Comparison of ENCODE assay signal across 15 cellular contexts in genomic region chr12:70853326-70853725, GRCh38.
DNase-seq lines count a peak whose midpoint lies in the region; ATAC-seq, FAIRE-seq and TF ChIP-seq lines count a peak whose summit lies in the region.
"Had no signal": no experiment of that assay in that cellular context is flagged by ENCODE, and none has a peak within 500 bp of the region (broad histone marks: within the 10 kb centered on the region; RNA-seq: fewer than 3 reads in every experiment).

No MANE protein-coding gene starts in this region.

- 80% methylated on average over 3 of the region's 3 CpGs for WGBS in smooth muscle cell (ENCODE audit: low lambda C conversion rate)

- H3K36me3 Mint-ChIP-seq in natural killer cell treated with Interleukin-12 subunit alpha and Interleukin-12 subunit beta and Interleukin-15 and Interleukin-18, amount 100 ng/mL, for 72 hours: no peaks in the 10 kb centered on the region

- H3F3A ChIP-seq in smooth muscle cell (ENCODE audit: low read depth): no peaks in the 10 kb centered on the region

- H3K4me2 ChIP-seq in smooth muscle cell: peak overlapping the region; percentile 23

- no peak overlapping the region for H3K9ac ChIP-seq in smooth muscle cell (ENCODE audit: low read depth)

- H3K27me3 ChIP-seq in left ventricle myocardium inferior (ENCODE audit: low read depth) (no peaks in the 10 kb centered on the region), smooth muscle cell (ENCODE audit: low read depth) (no peaks in the 10 kb centered on the region), dorsolateral prefrontal cortex (no peaks in the 10 kb centered on the region)

- intact Hi-C loops in left ventricle myocardium inferior (cut with micrococcal nuclease): no loop called here
- intact Hi-C loops in dorsolateral prefrontal cortex (cut with DNase I): loop anchor here in 1 of 2 donors (10.0 kb wide), 1 partner anchor 969 kb away; no protein-coding TSS in a partner anchor

- no peaks in the 10 kb centered on the region for H3K9me3 ChIP-seq in left ventricle myocardium inferior (replicated peaks)
- no peaks in the 10 kb centered on the region for H3K9me3 ChIP-seq in smooth muscle cell (replicated peaks; ENCODE audit: low read depth)

- H3K9me3 Mint-ChIP-seq in natural killer cell treated with Interleukin-12 subunit alpha and Interleukin-12 subunit beta and Interleukin-15 and Interleukin-18, amount 100 ng/mL, for 72 hours: no peaks in the 10 kb centered on the region
- H3K9me3 Mint-ChIP-seq: activated naive CD8-positive, alpha-beta T cell treated with anti-CD3 and anti-CD28 coated beads, Interleukin-2, amount 50 U/mL, for 24 hours had no signal

- H3K4me3 ChIP-seq in astrocyte of the cerebellum (ENCODE audit: low read depth, low read length) (no peak overlapping the region), left ventricle myocardium inferior (no peak overlapping the region), smooth muscle cell (no peak overlapping the region), dorsolateral prefrontal cortex (no peak overlapping the region)

- in situ Hi-C loops in astrocyte of the cerebellum (cut with HindIII; ENCODE audit: low sequenced_read_pairs): no loop called here

- peak overlapping the region; percentile 20 for H3K27ac ChIP-seq in left ventricle myocardium inferior (replicated peaks)
- H3K27ac ChIP-seq in smooth muscle cell (ENCODE audit: low read depth): no peak overlapping the region
- no peak overlapping the region for H3K27ac ChIP-seq in dorsolateral prefrontal cortex

- DNase-seq in GOT3 (lab: John Stamatoyannopoulos, UW) (peak; percentile 96), astrocyte of the cerebellum (ENCODE audit: low read depth) (peak; percentile 12), left ventricle myocardium inferior (no peak), smooth muscle cell (lab: John Stamatoyannopoulos, UW; ENCODE audit: unreplicated experiment) (no peak), dorsolateral prefrontal cortex (no peak), RCC 7860 (ENCODE audit: low spot score) (no peak)
- no peak for DNase-seq in natural killer cell treated with Interleukin-12 subunit alpha and Interleukin-12 subunit beta and Interleukin-15 and Interleukin-18, amount 100 ng/mL, for 72 hours (ENCODE audit: low spot score)
- DNase-seq: activated CD8-positive, alpha-beta memory T cell treated with anti-CD3 and anti-CD28 coated beads, Interleukin-2, amount 50 U/mL, for 4 hours; activated naive CD8-positive, alpha-beta T cell treated with anti-CD3 and anti-CD28 coated beads, Interleukin-2, amount 50 U/mL, for 24 hours; effector CD4-positive, alpha-beta T cell; hypothalamus; midbrain; NCI-H1436 treated with DMSO at 0.1 percent for 48 hours; SIG-M5 had no signal

- no peaks in the 10 kb centered on the region for H3K4me1 Mint-ChIP-seq in natural killer cell treated with Interleukin-12 subunit alpha and Interleukin-12 subunit beta and Interleukin-15 and Interleukin-18, amount 100 ng/mL, for 72 hours (ENCODE audit: low read depth in 2 of 2)
- H3K4me1 Mint-ChIP-seq: activated naive CD8-positive, alpha-beta T cell treated with anti-CD3 and anti-CD28 coated beads, Interleukin-2, amount 50 U/mL, for 24 hours had no signal

- no peaks in the 10 kb centered on the region for H3K79me2 ChIP-seq in smooth muscle cell (ENCODE audit: low read depth)

- TF ChIP-seq CTCF in astrocyte of the cerebellum (IDR thresholded peaks at IDR 0.05; ENCODE audit: low read depth, low read length, missing control alignments): no peak
- TF ChIP-seq CTCF in left ventricle myocardium inferior (IDR thresholded peaks at IDR 0.05; ENCODE audit: borderline replicate concordance): no peak
- no peak for TF ChIP-seq CTCF in smooth muscle cell (IDR thresholded peaks at IDR 0.05; ENCODE audit: borderline replicate concordance, insufficient read depth, poor library complexity, severe bottlenecking)
- no peak for TF ChIP-seq CTCF in dorsolateral prefrontal cortex (IDR thresholded peaks at IDR 0.05 in 54 of 56, conservative IDR thresholded peaks at IDR 0.05 in 2 of 56; ENCODE audit: low read depth in 1 of 56, partially characterized antibody in 56 of 56)

- no peaks in the 10 kb centered on the region for H4K20me1 ChIP-seq in smooth muscle cell (ENCODE audit: low read depth)

- H3K27me3 Mint-ChIP-seq in natural killer cell treated with Interleukin-12 subunit alpha and Interleukin-12 subunit beta and Interleukin-15 and Interleukin-18, amount 100 ng/mL, for 72 hours: no peaks in the 10 kb centered on the region

- peaks cover 6% of the 10 kb centered on the region for H3K4me1 ChIP-seq in left ventricle myocardium inferior
- H3K4me1 ChIP-seq in smooth muscle cell (ENCODE audit: low read depth): no peaks in the 10 kb centered on the region

- H3K27ac Mint-ChIP-seq in natural killer cell treated with Interleukin-12 subunit alpha and Interleukin-12 subunit beta and Interleukin-15 and Interleukin-18, amount 100 ng/mL, for 72 hours: no peak overlapping the region
- H3K27ac Mint-ChIP-seq: activated naive CD8-positive, alpha-beta T cell treated with anti-CD3 and anti-CD28 coated beads, Interleukin-2, amount 50 U/mL, for 24 hours had no signal

- H3K36me3 ChIP-seq in left ventricle myocardium inferior (no peaks in the 10 kb centered on the region), smooth muscle cell (ENCODE audit: low read depth) (no peaks in the 10 kb centered on the region)

- no peak overlapping the region for H3K4me3 Mint-ChIP-seq in natural killer cell treated with Interleukin-12 subunit alpha and Interleukin-12 subunit beta and Interleukin-15 and Interleukin-18, amount 100 ng/mL, for 72 hours
- H3K4me3 Mint-ChIP-seq: activated naive CD8-positive, alpha-beta T cell treated with anti-CD3 and anti-CD28 coated beads, Interleukin-2, amount 50 U/mL, for 24 hours had no signal

- no peak overlapping the region for H2AFZ ChIP-seq in smooth muscle cell (ENCODE audit: low read depth)

- no peak for ATAC-seq in GM19023 (IDR thresholded peaks at IDR 0.05; ENCODE audit: unreplicated experiment)
- ATAC-seq in natural killer cell treated with Interleukin-12 subunit alpha and Interleukin-12 subunit beta and Interleukin-15 and Interleukin-18, amount 100 ng/mL, for 72 hours: no peak
- ATAC-seq: activated naive CD8-positive, alpha-beta T cell treated with anti-CD3 and anti-CD28 coated beads, Interleukin-2, amount 50 U/mL, for 24 hours had no signal

- FAIRE-seq in RCC 7860 (lab: Jason Lieb, UNC): no peak

Comparison
In these comparisons a context has a peak if more than half of its experiments do, and no peak if none do; other contexts are left out.
1. DNase-seq: peak in GOT3 (single experiment) and astrocyte of the cerebellum (single experiment); none in left ventricle myocardium inferior (single experiment), smooth muscle cell (single experiment), dorsolateral prefrontal cortex (0 of 10), natural killer cell treated with Interleukin-12 subunit alpha and Interleukin-12 subunit beta and Interleukin-15 and Interleukin-18, amount 100 ng/mL, for 72 hours (single experiment) and RCC 7860 (single experiment).